In genomic region chr4:27930976-27931375, GRCh38 we compare ENCODE assay signal across 20 cellular contexts.
DNase-seq lines count a peak whose midpoint lies in the region; ATAC-seq lines count a peak whose summit lies in the region.
"Had no signal": no experiment of that assay in that cellular context is flagged by ENCODE, and none has a peak within 500 bp of the region (broad histone marks: within the 10 kb centered on the region; RNA-seq: fewer than 3 reads in every experiment).

No MANE protein-coding gene starts in this region.

- no peak for ATAC-seq in GM18517 (IDR thresholded peaks at IDR 0.05; ENCODE audit: unreplicated experiment)
- no peak for ATAC-seq in HG02840 (IDR thresholded peaks at IDR 0.05; ENCODE audit: low FRiP score, unreplicated experiment)
- ATAC-seq in GM18873 (IDR thresholded peaks at IDR 0.05; ENCODE audit: low FRiP score, unreplicated experiment) = no peak
- no peak for ATAC-seq in GM21619 (IDR thresholded peaks at IDR 0.05; ENCODE audit: unreplicated experiment)
- ATAC-seq: A549; CD8-positive, alpha-beta T cell; GM12878 had no signal

- in situ Hi-C loops in SK-MEL-5 (cut with HindIII; ENCODE audit: low pct_unique_long_range_greater_than_20kb, low sequenced_read_pairs) = no loop called here

- DNase-seq in COLO829 (ENCODE audit: low spot score) (peak; percentile 21), SK-MEL-5 (ENCODE audit: low read depth, low spot score) (peak; percentile 64), foreskin melanocyte (peak; percentile 73)
- DNase-seq: AML-193; CD4-positive, alpha-beta T cell; CD8-positive, alpha-beta T cell; COR-L47; DMS 273 treated with DMSO at 0.1 percent for 48 hours; DMS153; DMS53; DMS79; DND-41; EL; GDM1 had no signal

Comparison
In these comparisons a context has a peak if more than half of its experiments do, and no peak if none do; other contexts are left out.
1. DNase-seq: peak in every context shown above with its lines; median percentile 73 in foreskin melanocyte; 64 in SK-MEL-5; 21 in COLO829.